Comparison of ENCODE assay signal across 8 cellular contexts in the genomic region with DNA sequence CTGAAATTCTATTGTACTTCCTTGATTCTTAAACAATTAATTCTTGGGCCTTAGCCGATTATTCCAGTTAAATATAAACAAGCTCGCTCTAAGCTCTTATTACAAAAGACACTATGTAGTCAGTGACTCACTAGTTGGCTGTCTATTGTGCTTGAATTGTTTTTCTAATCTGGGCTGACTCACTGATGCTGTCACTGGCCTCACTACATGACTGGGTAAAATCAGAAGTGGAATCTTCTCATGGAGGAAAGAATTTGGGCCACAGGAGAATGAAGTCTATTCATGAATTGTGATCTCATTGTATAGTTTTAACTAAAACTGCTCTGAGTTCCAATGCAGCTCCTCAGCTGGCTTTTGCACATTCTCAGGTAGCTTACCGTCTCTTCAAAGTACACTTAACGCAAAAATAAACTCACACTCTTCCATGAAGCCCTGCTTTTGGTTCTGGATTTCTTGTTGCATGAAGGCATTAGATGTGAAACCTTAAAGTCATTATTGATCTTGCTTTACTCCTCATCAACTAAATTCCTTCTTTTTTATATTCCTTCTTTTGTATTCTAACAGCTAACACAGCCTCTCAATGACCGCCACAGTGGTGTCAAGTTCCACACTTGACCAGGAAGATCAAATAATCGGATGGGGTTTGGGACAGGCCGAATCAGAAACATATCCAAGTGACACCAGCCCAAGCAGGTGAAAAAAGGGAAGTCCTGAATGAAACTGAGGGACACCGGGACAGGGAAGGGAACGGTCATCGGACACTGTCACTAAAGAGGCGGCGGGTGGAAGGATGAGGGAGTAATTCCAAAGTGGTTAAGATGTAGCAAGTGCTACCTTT.
DNase-seq lines count a peak whose midpoint lies in the region; ATAC-seq, FAIRE-seq and TF ChIP-seq lines count a peak whose summit lies in the region.

No MANE protein-coding gene starts in this region.

- H3K27me3 Mint-ChIP-seq in GM23338 (ENCODE audit: insufficient read depth, low read depth, poor library complexity) = peaks cover 3% of the 10 kb centered on the region

- no peak for FAIRE-seq in GM19239 (lab: Jason Lieb, UNC)

- no peak overlapping the region for H4K8ac ChIP-seq in mesenchymal stem cell (ENCODE audit: low read length)

- peak overlapping the region; percentile 76 for H3K9ac ChIP-seq in mesenchymal stem cell (ENCODE audit: low read length)

- H3K23ac ChIP-seq in mesenchymal stem cell (ENCODE audit: low read length in 2 of 2) = no peak overlapping the region

- H3K79me2 ChIP-seq in GM23338 (replicated peaks; ENCODE audit: insufficient read depth) = peaks cover 16% of the 10 kb centered on the region

- H3K79me1 ChIP-seq in mesenchymal stem cell (replicated peaks; ENCODE audit: low read length, poor library complexity, severe bottlenecking) = peaks cover 8% of the 10 kb centered on the region

- peaks cover 30% of the 10 kb centered on the region for H3K4me1 Mint-ChIP-seq in GM23338

- H2AFZ ChIP-seq in GM23338 (no peak overlapping the region), mesenchymal stem cell (ENCODE audit: low read depth, low read length) (no peak overlapping the region)

- peak overlapping the region in 1 of 2 experiments; percentile 67 for H2BK12ac ChIP-seq in mesenchymal stem cell (ENCODE audit: low read length in 2 of 2)

- H3K9me3 ChIP-seq in ectodermal cell (ENCODE audit: control insufficient read depth, low read length) = no peaks in the 10 kb centered on the region
- no peaks in the 10 kb centered on the region for H3K9me3 ChIP-seq in mesenchymal stem cell (ENCODE audit: control insufficient read depth, low read length)

- no peak for TF ChIP-seq CTCF in GM23338 (conservative IDR thresholded peaks at IDR 0.05; ENCODE audit: low read depth in 2 of 2)

- H3K14ac ChIP-seq in mesenchymal stem cell (ENCODE audit: low read length in 2 of 2) = no peak overlapping the region

- peak overlapping the region; percentile 69 for H3K27ac ChIP-seq in GM23338 (ENCODE audit: low read depth)
- peak overlapping the region; percentile 2 for H3K27ac ChIP-seq in ectodermal cell (ENCODE audit: insufficient read depth, low read depth, low read length, poor library complexity, severe bottlenecking)
- peak overlapping the region; percentile 83 for H3K27ac ChIP-seq in mesenchymal stem cell (ENCODE audit: low read length, poor library complexity, severe bottlenecking)

- no peaks in the 10 kb centered on the region for H3K9me3 Mint-ChIP-seq in GM23338

- H4K20me1 ChIP-seq in GM23338 (replicated peaks; ENCODE audit: insufficient read depth) = no peaks in the 10 kb centered on the region

- WGBS in ectodermal cell, 2 experiments = 83 to 86% methylated on average over 10 to 11 of the region's 12 CpGs
- 72% methylated on average over 10 of the region's 12 CpGs for whole genome bisulfite sequencing in mesenchymal stem cell

- no peak overlapping the region for H3K4me3 ChIP-seq in GM23338
- H3K4me3 ChIP-seq in ectodermal cell (ENCODE audit: insufficient read depth, low read depth, low read length) = no peak overlapping the region
- H3K4me3 ChIP-seq in mesenchymal stem cell (ENCODE audit: insufficient read depth in 1 of 2, low read depth in 1 of 2, low read length in 2 of 2) = no peak overlapping the region

- H3K4me1 ChIP-seq in GM23338 (ENCODE audit: insufficient read depth) = peaks cover 31% of the 10 kb centered on the region
- peaks cover 11% of the 10 kb centered on the region for H3K4me1 ChIP-seq in ectodermal cell (ENCODE audit: control insufficient read depth, insufficient read depth, low read length)
- H3K4me1 ChIP-seq in mesenchymal stem cell (ENCODE audit: control insufficient read depth, insufficient read depth, low read depth, low read length) = peaks cover 6% of the 10 kb centered on the region

- DNase-seq in GM23338 (ENCODE audit: low spot score) (peak; percentile 66), NCI-H460 (ENCODE audit: extremely low read depth, low read depth) (peak; percentile 94), mesenchymal stem cell (peak; percentile 98), GM19239 (ENCODE audit: insufficient read length, low spot score) (no peak), germinal center (ENCODE audit: low spot score) (no peak)

- no peak overlapping the region for H2BK15ac ChIP-seq in mesenchymal stem cell (ENCODE audit: low read depth, poor library complexity, severe bottlenecking)

- peak overlapping the region; percentile 19 to 56 for H3K18ac ChIP-seq in mesenchymal stem cell (ENCODE audit: low read depth in 1 of 2, low read length in 2 of 2)

- H2BK5ac ChIP-seq in mesenchymal stem cell (ENCODE audit: low read depth, low read length, poor library complexity, severe bottlenecking) = peak overlapping the region; percentile 77

- ATAC-seq in GM23338 = peak; percentile 90
- no peak for ATAC-seq in GM19455 (IDR thresholded peaks at IDR 0.05; ENCODE audit: unreplicated experiment)
- no peak for ATAC-seq in HG03175 (IDR thresholded peaks at IDR 0.05; ENCODE audit: unreplicated experiment)

- H3K27me3 ChIP-seq in GM23338 (ENCODE audit: insufficient read depth) (no peaks in the 10 kb centered on the region), ectodermal cell (ENCODE audit: control insufficient read depth, insufficient read depth, low read length, poor library complexity, severe bottlenecking) (no peaks in the 10 kb centered on the region), mesenchymal stem cell (ENCODE audit: control insufficient read depth in 1 of 2, insufficient read depth in 1 of 2, low read length in 2 of 2) (no peaks in the 10 kb centered on the region)

- no peak overlapping the region for H2BK120ac ChIP-seq in mesenchymal stem cell (ENCODE audit: low read depth, low read length)

- 0 out of 2 replicates have a peak overlapping the region, but pooled peaks have one; percentile 6 for H3K4me2 ChIP-seq in GM23338
- H3K4me2 ChIP-seq in mesenchymal stem cell (ENCODE audit: low read length, poor library complexity, severe bottlenecking) = no peak overlapping the region

- no peaks in the 10 kb centered on the region for H3K9me2 ChIP-seq in GM23338 (ENCODE audit: insufficient read depth)

- no peak overlapping the region for H3K4ac ChIP-seq in mesenchymal stem cell (ENCODE audit: low read depth in 1 of 2, low read length in 2 of 2)

- no peak overlapping the region; the same call in 2 of the 3 replicates for H3K4me3 Mint-ChIP-seq in GM23338

- peak overlapping the region; percentile 78 for H2AK5ac ChIP-seq in mesenchymal stem cell (ENCODE audit: low read length, severe bottlenecking)

- peak overlapping the region; percentile 94 for H3K27ac Mint-ChIP-seq in GM23338

- no peaks in the 10 kb centered on the region for H3F3A ChIP-seq in GM23338 (replicated peaks; ENCODE audit: low read depth)

- H3K36me3 ChIP-seq in GM23338 (ENCODE audit: insufficient read depth) (peaks cover 11% of the 10 kb centered on the region), ectodermal cell (ENCODE audit: control insufficient read depth, insufficient read depth, low read length) (peaks cover 24% of the 10 kb centered on the region), mesenchymal stem cell (ENCODE audit: control insufficient read depth in 1 of 2, insufficient read depth in 2 of 2, low read depth in 1 of 2, low read length in 2 of 2) (peaks cover 8 to 60% of the 10 kb centered on the region in 2 experiments)

- H4K91ac ChIP-seq in mesenchymal stem cell (ENCODE audit: low read length) = no peak overlapping the region

- peaks cover 57% of the 10 kb centered on the region for H3K36me3 Mint-ChIP-seq in GM23338 (ENCODE audit: low read depth)

TF ChIP-seq in GM23338, 12 proteins besides CTCF, POLR2A, EP300 and RAD21:
- TF ChIP-seq, protein P1, sequence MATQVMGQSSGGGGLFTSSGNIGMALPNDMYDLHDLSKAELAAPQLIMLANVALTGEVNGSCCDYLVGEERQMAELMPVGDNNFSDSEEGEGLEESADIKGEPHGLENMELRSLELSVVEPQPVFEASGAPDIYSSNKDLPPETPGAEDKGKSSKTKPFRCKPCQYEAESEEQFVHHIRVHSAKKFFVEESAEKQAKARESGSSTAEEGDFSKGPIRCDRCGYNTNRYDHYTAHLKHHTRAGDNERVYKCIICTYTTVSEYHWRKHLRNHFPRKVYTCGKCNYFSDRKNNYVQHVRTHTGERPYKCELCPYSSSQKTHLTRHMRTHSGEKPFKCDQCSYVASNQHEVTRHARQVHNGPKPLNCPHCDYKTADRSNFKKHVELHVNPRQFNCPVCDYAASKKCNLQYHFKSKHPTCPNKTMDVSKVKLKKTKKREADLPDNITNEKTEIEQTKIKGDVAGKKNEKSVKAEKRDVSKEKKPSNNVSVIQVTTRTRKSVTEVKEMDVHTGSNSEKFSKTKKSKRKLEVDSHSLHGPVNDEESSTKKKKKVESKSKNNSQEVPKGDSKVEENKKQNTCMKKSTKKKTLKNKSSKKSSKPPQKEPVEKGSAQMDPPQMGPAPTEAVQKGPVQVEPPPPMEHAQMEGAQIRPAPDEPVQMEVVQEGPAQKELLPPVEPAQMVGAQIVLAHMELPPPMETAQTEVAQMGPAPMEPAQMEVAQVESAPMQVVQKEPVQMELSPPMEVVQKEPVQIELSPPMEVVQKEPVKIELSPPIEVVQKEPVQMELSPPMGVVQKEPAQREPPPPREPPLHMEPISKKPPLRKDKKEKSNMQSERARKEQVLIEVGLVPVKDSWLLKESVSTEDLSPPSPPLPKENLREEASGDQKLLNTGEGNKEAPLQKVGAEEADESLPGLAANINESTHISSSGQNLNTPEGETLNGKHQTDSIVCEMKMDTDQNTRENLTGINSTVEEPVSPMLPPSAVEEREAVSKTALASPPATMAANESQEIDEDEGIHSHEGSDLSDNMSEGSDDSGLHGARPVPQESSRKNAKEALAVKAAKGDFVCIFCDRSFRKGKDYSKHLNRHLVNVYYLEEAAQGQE (IDR thresholded peaks at IDR 0.05; ENCODE audit: unreplicated experiment) = no peak
- TF ChIP-seq CREB1 (CRISPR knock-in tag; IDR thresholded peaks at IDR 0.05; ENCODE audit: low read depth) = peak; percentile 62; the same call in 1 of the 2 replicates

Comparison
In these comparisons a context has a peak if more than half of its experiments do, and no peak if none do; other contexts are left out.
1. DNase-seq: peak in GM23338 (single experiment), NCI-H460 (single experiment) and mesenchymal stem cell (single experiment); none in GM19239 (single experiment) and germinal center (single experiment).
2. H3K27ac ChIP-seq: peak in every context shown above with its lines; median percentile 83 in mesenchymal stem cell; 69 in GM23338; 2 in ectodermal cell.